16 cellular contexts compared by ENCODE assay signal in genomic region chr3:117600112-117600511, GRCh38.
DNase-seq lines count a peak whose midpoint lies in the region; ATAC-seq and TF ChIP-seq lines count a peak whose summit lies in the region.
"Had no signal": no experiment of that assay in that cellular context is flagged by ENCODE, and none has a peak within 500 bp of the region (broad histone marks: within the 10 kb centered on the region; RNA-seq: fewer than 3 reads in every experiment).

No MANE protein-coding gene starts in this region.

- no peak overlapping the region for H3K4me3 ChIP-seq in GM12865 (ENCODE audit: low read depth, low read length)
- H3K4me3 ChIP-seq in prostate gland: no peak overlapping the region
- H3K4me3 ChIP-seq in mucosa of descending colon: no peak overlapping the region
- H3K4me3 ChIP-seq: ovary, vagina had no signal

- DNase-seq in GM12865 (ENCODE audit: low read depth) (peak; percentile 30), prostate gland (ENCODE audit: low spot score) (no peak), mucosa of descending colon (no peak), posterior vena cava (ENCODE audit: low spot score) (no peak)
- DNase-seq: activated naive CD8-positive, alpha-beta T cell treated with anti-CD3 and anti-CD28 coated beads, Interleukin-2, amount 10 ng/mL, durations not matched to agents 7 days and 5 days; midbrain; NCI-H1694; NCI-H82; ovary had no signal

- H3K27ac Mint-ChIP-seq in dendritic cell treated with granulocyte-macrophage colony-stimulating factor and Interleukin-4, amounts not matched to agents 40 ng/mL and 50 ng/mL, for 4 days: peak overlapping the region; percentile 39
- H3K27ac Mint-ChIP-seq: activated naive CD8-positive, alpha-beta T cell treated with anti-CD3 and anti-CD28 coated beads, Interleukin-2, amount 10 ng/mL, durations not matched to agents 7 days and 5 days had no signal

- H3K4me3 Mint-ChIP-seq in dendritic cell treated with granulocyte-macrophage colony-stimulating factor and Interleukin-4, amounts not matched to agents 40 ng/mL and 50 ng/mL, for 4 days: no peak overlapping the region
- H3K4me3 Mint-ChIP-seq: activated naive CD8-positive, alpha-beta T cell treated with anti-CD3 and anti-CD28 coated beads, Interleukin-2, amount 10 ng/mL, durations not matched to agents 7 days and 5 days had no signal

- no peaks in the 10 kb centered on the region for H3K9me3 Mint-ChIP-seq in dendritic cell treated with granulocyte-macrophage colony-stimulating factor and Interleukin-4, amounts not matched to agents 40 ng/mL and 50 ng/mL, for 4 days
- H3K9me3 Mint-ChIP-seq: activated naive CD8-positive, alpha-beta T cell treated with anti-CD3 and anti-CD28 coated beads, Interleukin-2, amount 10 ng/mL, durations not matched to agents 7 days and 5 days had no signal

- H3K27ac ChIP-seq in prostate gland: no peak overlapping the region
- H3K27ac ChIP-seq: ovary, vagina, VCaP had no signal

- intact Hi-C loops in dendritic cell treated with granulocyte-macrophage colony-stimulating factor and Interleukin-4, amounts not matched to agents 40 ng/mL and 50 ng/mL, for 4 days (cut with micrococcal nuclease): no loop called here
- intact Hi-C loops in prostate gland (cut with DNase I): no loop called here
- intact Hi-C loops in mucosa of descending colon (cut with DNase I, micrococcal nuclease): no loop called here
- intact Hi-C loops in posterior vena cava (cut with DNase I): no loop called here

- H3K36me3 Mint-ChIP-seq in dendritic cell treated with granulocyte-macrophage colony-stimulating factor and Interleukin-4, amounts not matched to agents 40 ng/mL and 50 ng/mL, for 4 days (ENCODE audit: low read depth): no peaks in the 10 kb centered on the region
- H3K36me3 Mint-ChIP-seq: activated naive CD8-positive, alpha-beta T cell treated with anti-CD3 and anti-CD28 coated beads, Interleukin-2, amount 10 ng/mL, durations not matched to agents 7 days and 5 days had no signal

- TF ChIP-seq POLR2A in prostate gland (IDR thresholded peaks at IDR 0.05): no peak
- no peak for TF ChIP-seq POLR2A in GM18505 (IDR thresholded peaks at IDR 0.05; ENCODE audit: borderline replicate concordance, extremely low read depth, insufficient read depth, insufficient read length)

- TF ChIP-seq CTCF in GM12865 (IDR thresholded peaks at IDR 0.05; ENCODE audit: insufficient read depth, low read depth, low read length, missing control alignments) (no peak), prostate gland (IDR thresholded peaks at IDR 0.05) (no peak), mucosa of descending colon (IDR thresholded peaks at IDR 0.05) (no peak)

- peaks cover 14% of the 10 kb centered on the region for H3K27me3 Mint-ChIP-seq in dendritic cell treated with granulocyte-macrophage colony-stimulating factor and Interleukin-4, amounts not matched to agents 40 ng/mL and 50 ng/mL, for 4 days

- ATAC-seq in GM19467 (IDR thresholded peaks at IDR 0.05; ENCODE audit: unreplicated experiment) (peak; percentile 69), HG02938 (IDR thresholded peaks at IDR 0.05; ENCODE audit: unreplicated experiment) (peak; percentile 39), mucosa of descending colon (no peak), GM18505 (IDR thresholded peaks at IDR 0.05; ENCODE audit: unreplicated experiment) (no peak)
- ATAC-seq: HepG2 had no signal

- H3K4me1 ChIP-seq in prostate gland (replicated peaks) (no peaks in the 10 kb centered on the region), mucosa of descending colon (ENCODE audit: low read depth) (no peaks in the 10 kb centered on the region)
- H3K4me1 ChIP-seq: vagina had no signal

- H3K4me1 Mint-ChIP-seq in dendritic cell treated with granulocyte-macrophage colony-stimulating factor and Interleukin-4, amounts not matched to agents 40 ng/mL and 50 ng/mL, for 4 days (ENCODE audit: low read depth): peaks cover 24% of the 10 kb centered on the region
- H3K4me1 Mint-ChIP-seq: activated naive CD8-positive, alpha-beta T cell treated with anti-CD3 and anti-CD28 coated beads, Interleukin-2, amount 10 ng/mL, durations not matched to agents 7 days and 5 days had no signal

- WGBS in prostate gland: 49% methylated on average over 3 of the region's 3 CpGs

- H3K9me3 ChIP-seq in prostate gland: no peaks in the 10 kb centered on the region
- no peaks in the 10 kb centered on the region for H3K9me3 ChIP-seq in mucosa of descending colon
- H3K9me3 ChIP-seq: ovary, vagina had no signal

- H3K36me3 ChIP-seq in prostate gland: no peaks in the 10 kb centered on the region
- no peaks in the 10 kb centered on the region for H3K36me3 ChIP-seq in mucosa of descending colon (ENCODE audit: low read depth)
- H3K36me3 ChIP-seq: ovary, vagina had no signal

- H3K27me3 ChIP-seq in prostate gland (replicated peaks; ENCODE audit: insufficient read depth): no peaks in the 10 kb centered on the region
- H3K27me3 ChIP-seq: ovary, vagina had no signal

Comparison
In these comparisons a context has a peak if more than half of its experiments do, and no peak if none do; other contexts are left out.
1. ATAC-seq: peak in GM19467 (single experiment) and HG02938 (single experiment); none in mucosa of descending colon (single experiment) and GM18505 (single experiment).